In genomic region chr2:127387655-127388422, GRCh38 we compare ENCODE assay signal across 8 cellular contexts. TPM values are rescaled to one million over a fixed set of nuclear protein-coding genes. Genes with fewer than 3 reads are reported as not detected.
DNase-seq lines count a peak whose midpoint lies in the region; ATAC-seq and TF ChIP-seq lines count a peak whose summit lies in the region.

MAP3K2 (minus strand) TSS chr2:127387975; CDS start chr2:127343129, 44,846 bp downstream.

- peak within 1 kb of the TSS; percentile 98 for H3K4me2 ChIP-seq in GM23338

- peaks cover 42% of the 10 kb centered on the region for H3K79me2 ChIP-seq in GM23338 (replicated peaks; ENCODE audit: insufficient read depth)

- no peaks in the 10 kb centered on the region for H3K36me3 ChIP-seq in GM23338 (ENCODE audit: insufficient read depth)

- H3K4me3 Mint-ChIP-seq in GM23338 = peak within 1 kb of the TSS; percentile 84
- H3K4me3 Mint-ChIP-seq in natural killer cell treated with Interleukin-12 subunit alpha and Interleukin-12 subunit beta and Interleukin-15 and Interleukin-18, amount 100 ng/mL, for 72 hours = peak within 1 kb of the TSS; percentile 99

- peak; percentile 84 for ATAC-seq in GM23338
- ATAC-seq in natural killer cell treated with Interleukin-12 subunit alpha and Interleukin-12 subunit beta and Interleukin-15 and Interleukin-18, amount 100 ng/mL, for 72 hours = peak; percentile 90 to 92

- peaks cover 18% of the 10 kb centered on the region for H4K20me1 ChIP-seq in GM23338 (replicated peaks; ENCODE audit: insufficient read depth)

- H3K27ac ChIP-seq in GM23338 (ENCODE audit: low read depth) (peak within 1 kb of the TSS; percentile 91), RWPE1 (peak within 1 kb of the TSS; percentile 99)

- H3K27ac Mint-ChIP-seq in GM23338 = peak within 1 kb of the TSS; percentile 98
- peak within 1 kb of the TSS; percentile 80 to 96 for H3K27ac Mint-ChIP-seq in natural killer cell treated with Interleukin-12 subunit alpha and Interleukin-12 subunit beta and Interleukin-15 and Interleukin-18, amount 100 ng/mL, for 72 hours

- H3K4me1 ChIP-seq in GM23338 (ENCODE audit: insufficient read depth) = peaks cover 23% of the 10 kb centered on the region

- CTCF ChIA-PET in RWPE1 (lab: Yijun Ruan, JAX) = no interaction called here

- TF ChIP-seq CTCF in GM23338 (conservative IDR thresholded peaks at IDR 0.05; ENCODE audit: low read depth in 2 of 2) (no peak), RWPE1 (conservative IDR thresholded peaks at IDR 0.05; ENCODE audit: low read depth) (no peak)

- H3K9me2 ChIP-seq in GM23338 (ENCODE audit: insufficient read depth) = no peaks in the 10 kb centered on the region

- peaks cover 22% of the 10 kb centered on the region for H3K4me1 Mint-ChIP-seq in GM23338
- peaks cover 47 to 63% of the 10 kb centered on the region in 2 donors for H3K4me1 Mint-ChIP-seq in natural killer cell treated with Interleukin-12 subunit alpha and Interleukin-12 subunit beta and Interleukin-15 and Interleukin-18, amount 100 ng/mL, for 72 hours (ENCODE audit: low read depth in 2 of 2)

- H3K27me3 Mint-ChIP-seq in GM23338 (ENCODE audit: insufficient read depth, low read depth, poor library complexity) = peaks cover 3% of the 10 kb centered on the region
- H3K27me3 Mint-ChIP-seq in natural killer cell treated with Interleukin-12 subunit alpha and Interleukin-12 subunit beta and Interleukin-15 and Interleukin-18, amount 100 ng/mL, for 72 hours = no peaks in the 10 kb centered on the region

- peak within 1 kb of the TSS; percentile 76 for H3K4me3 ChIP-seq in GM23338

- H3K27me3 ChIP-seq in GM23338 (ENCODE audit: insufficient read depth) = no peaks in the 10 kb centered on the region

- H3F3A ChIP-seq in GM23338 (replicated peaks; ENCODE audit: low read depth) = 0 out of 2 replicates have a peak, but pooled peaks cover 7% of the 10 kb centered on the region

- DNase-seq in Daoy (ENCODE audit: low read depth) = peak; percentile 96
- peak; percentile 94 for DNase-seq in GM23338 (ENCODE audit: low spot score)
- DNase-seq in LHCN-M2 (ENCODE audit: low read depth) = peak; percentile 83
- DNase-seq in RWPE1 (ENCODE audit: low spot score) = peak; percentile 98
- DNase-seq in activated T-helper 9 cell treated with anti-CD3 and anti-CD28 coated beads, Interleukin-2, amount 50 U/mL, for 16 hours (ENCODE audit: low read depth) = peak; percentile 94
- DNase-seq in fibroblast of peridontal ligament (ENCODE audit: extremely low read depth) = peak; percentile 82
- peak; percentile 95 for DNase-seq in natural killer cell treated with Interleukin-12 subunit alpha and Interleukin-12 subunit beta and Interleukin-15 and Interleukin-18, amount 100 ng/mL, for 72 hours (ENCODE audit: low spot score)
- DNase-seq in stimulated activated naive CD4-positive, alpha-beta T cell treated with Interleukin-2 at 50 U/mL for 16 hours (lab: John Stamatoyannopoulos, UW) = peak; percentile 85

- H2AFZ ChIP-seq in GM23338 = peak within 1 kb of the TSS; percentile 99

- POLR2A ChIA-PET in RWPE1 (lab: Yijun Ruan, JAX; ENCODE audit: low non-redundant PET) = no interaction called here

- no peaks in the 10 kb centered on the region for H3K9me3 Mint-ChIP-seq in GM23338
- H3K9me3 Mint-ChIP-seq in natural killer cell treated with Interleukin-12 subunit alpha and Interleukin-12 subunit beta and Interleukin-15 and Interleukin-18, amount 100 ng/mL, for 72 hours = no peaks in the 10 kb centered on the region

- H3K36me3 Mint-ChIP-seq in GM23338 (ENCODE audit: low read depth) = peaks cover 6% of the 10 kb centered on the region
- no peaks in the 10 kb centered on the region for H3K36me3 Mint-ChIP-seq in natural killer cell treated with Interleukin-12 subunit alpha and Interleukin-12 subunit beta and Interleukin-15 and Interleukin-18, amount 100 ng/mL, for 72 hours

TF ChIP-seq in GM23338, 12 proteins besides CTCF, POLR2A, EP300 and RAD21:
- TF ChIP-seq CREB1 (CRISPR knock-in tag; IDR thresholded peaks at IDR 0.05; ENCODE audit: low read depth) (peak; percentile 93), EZH2 (IDR thresholded peaks at IDR 0.05; ENCODE audit: low read depth, unreplicated experiment) (no peak), JUNB (IDR thresholded peaks at IDR 0.05; ENCODE audit: unreplicated experiment) (no peak), ZNF114 (CRISPR knock-in tag; IDR thresholded peaks at IDR 0.05) (no peak), STAT1 (IDR thresholded peaks at IDR 0.05; ENCODE audit: unreplicated experiment) (no peak), POLR2AphosphoS5 (IDR thresholded peaks at IDR 0.05; ENCODE audit: low read depth) (peak; percentile 86)

RNA-seq across cellular contexts. Expression of gene MAP3K2, which starts in this region (rescaled TPM):
- total RNA-seq in Daoy (2014; rRNA removed; shearing (Covaris generic)) = 13.0 and 25.8 TPM in 2 replicates
- total RNA-seq in GM23338 (2014; rRNA removed; shearing (Covaris generic)) = 23.5 and 24.7 TPM in 2 replicates
- polyA plus RNA-seq in GM23338 (2016; fragmentation: Nextera tagmentation; extraction: Ambion mirVana) = 7.3 and 10.2 TPM in 2 replicates
- total RNA-seq in LHCN-M2 (2014; rRNA removed) = 32.6 and 38.4 TPM in 2 replicates
- 7.3 TPM for polyA plus RNA-seq in LHCN-M2 (2012)
- total RNA-seq in natural killer cell treated with Interleukin-12 subunit alpha and Interleukin-12 subunit beta and Interleukin-15 and Interleukin-18, amount 100 ng/mL, for 72 hours = 10 to 100 TPM; 59.0 to 64.6 TPM

Comparison
In these comparisons a context has a peak if more than half of its experiments do, and no peak if none do; other contexts are left out.
1. Peak in every context shown above with its lines: DNase-seq, ATAC-seq, H3K4me3 ChIP-seq and H3K27ac ChIP-seq.